ENCODE assay signal across 9 cellular contexts in the genomic region with DNA sequence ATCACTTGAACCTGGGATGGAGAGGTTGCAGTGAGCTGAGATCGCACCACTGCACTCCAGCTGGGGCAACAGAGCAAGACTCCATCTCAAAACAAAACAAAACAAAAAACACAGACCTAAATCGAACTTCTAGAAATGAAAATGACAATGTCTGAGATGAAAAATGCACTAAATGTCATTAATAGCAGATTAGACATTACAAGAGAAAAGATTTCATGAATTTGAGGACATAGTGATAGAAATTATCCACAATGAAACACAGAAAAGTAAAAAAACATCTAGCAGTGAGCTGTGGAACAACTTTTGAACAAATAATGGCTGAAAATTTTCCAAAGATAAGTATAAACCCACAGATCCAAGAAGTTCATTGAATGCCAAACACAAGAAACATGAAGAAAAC. TPM values are rescaled to one million over a fixed set of nuclear protein-coding genes. Genes with fewer than 3 reads are reported as not detected.
"Had no signal": no experiment of that assay in that cellular context is flagged by ENCODE, and none has a peak within 500 bp of the region (broad histone marks: within the 10 kb centered on the region; RNA-seq: fewer than 3 reads in every experiment).

No MANE protein-coding gene starts in this region.

- H3K27ac Mint-ChIP-seq: H9, IgD-negative memory B cell had no signal

- DNase-seq: GM23248, GOT3, H9, HCEC 1CT, KG1 had no signal

- H3K4me1 Mint-ChIP-seq: H9 had no signal

- H3K27ac ChIP-seq: GM23248, HL-60 had no signal

- H3K4me3 ChIP-seq: GM23248 had no signal

- H3K9me3 Mint-ChIP-seq: H9 had no signal

- H3K27me3 Mint-ChIP-seq: IgD-negative memory B cell had no signal

- H3K4me3 Mint-ChIP-seq: H9 had no signal

- ATAC-seq: HepG2 had no signal

RNA-seq across cellular contexts. Expression of a gene that starts 35.2 kb away (rescaled TPM):
- total RNA-seq: GM23248, HT1080 had no signal
